8 cellular contexts compared by ENCODE assay signal in the genomic region with DNA sequence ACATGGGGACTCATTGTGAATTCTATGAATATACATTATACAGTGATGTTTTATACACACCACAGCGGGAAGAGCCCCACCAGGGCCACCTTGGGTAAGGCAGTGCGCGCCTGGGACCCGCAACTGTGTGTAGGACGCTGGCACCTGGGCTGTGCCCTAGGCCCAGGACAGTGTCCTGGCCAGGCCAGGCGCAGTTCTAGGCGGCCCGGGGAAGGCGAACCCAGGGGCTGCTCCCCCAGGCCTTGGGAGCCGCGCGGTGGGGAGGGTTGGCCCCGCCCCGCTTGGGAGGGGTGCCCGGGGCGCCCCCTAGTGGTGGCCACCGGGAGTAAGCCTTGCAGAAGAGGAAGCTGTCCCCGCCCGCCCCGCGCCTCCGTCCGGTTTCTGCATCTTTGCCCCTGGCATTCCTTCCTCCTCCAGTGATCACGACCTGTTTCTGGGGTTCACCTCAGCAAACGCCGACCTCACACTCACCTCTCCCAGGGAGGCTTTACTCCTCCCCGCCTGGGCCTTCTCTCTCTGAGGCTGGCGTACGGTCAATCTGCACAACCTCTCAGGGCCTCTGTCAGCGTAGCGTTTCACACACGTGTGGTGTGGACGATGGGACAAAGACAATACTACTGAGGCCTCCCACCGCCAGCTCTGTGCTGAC. TPM values are rescaled to one million over a fixed set of nuclear protein-coding genes. Genes with fewer than 3 reads are reported as not detected.
DNase-seq lines count a peak whose midpoint lies in the region; ATAC-seq and TF ChIP-seq lines count a peak whose summit lies in the region.

No MANE protein-coding gene starts in this region.

- peak; percentile 99 for TF ChIP-seq CTCF in GM12865 (IDR thresholded peaks at IDR 0.05; ENCODE audit: insufficient read depth, low read depth, low read length, missing control alignments)

- peaks cover 33% of the 10 kb centered on the region for H3K4me1 ChIP-seq in mesodermal cell (ENCODE audit: control insufficient read depth, insufficient read depth, low read length, poor library complexity, severe bottlenecking)

- DNase-seq in GM12865 (ENCODE audit: low read depth) (peak; percentile 86), NCI-H345 treated with DMSO at 0.1 percent for 48 hours (lab: John Stamatoyannopoulos, UW; ENCODE audit: unreplicated experiment) (peak; percentile 31)
- DNase-seq in activated CD4-positive, alpha-beta T cell treated with anti-CD3 and anti-CD28 coated beads, Interleukin-2, amount 50 U/mL, for 4 hours: peak; percentile 74 to 77
- peak; percentile 82 for DNase-seq in effector CD8-positive, alpha-beta T cell (lab: John Stamatoyannopoulos, UW)
- peak; percentile 87 for DNase-seq in stimulated activated CD8-positive, alpha-beta memory T cell treated with anti-CD3 and anti-CD28 coated beads, Interleukin-15, amount 100 ng/mL, for 24 hours (ENCODE audit: low read depth)

- peak; percentile 67 for ATAC-seq in HG02763 (IDR thresholded peaks at IDR 0.05; ENCODE audit: unreplicated experiment)
- no peak for ATAC-seq in GM18861 (IDR thresholded peaks at IDR 0.05; ENCODE audit: unreplicated experiment)

- no peaks in the 10 kb centered on the region for H3K9me3 ChIP-seq in mesodermal cell (ENCODE audit: control insufficient read depth, low read length)

- no peaks in the 10 kb centered on the region for H3K36me3 ChIP-seq in mesodermal cell (ENCODE audit: control insufficient read depth, insufficient read depth, low read length)

- H3K4me3 ChIP-seq in GM12865 (ENCODE audit: low read depth, low read length) (peak overlapping the region; percentile 52), mesodermal cell (ENCODE audit: extremely low read depth, insufficient read depth, low read length, poor library complexity, severe bottlenecking) (no peak overlapping the region)

- WGBS in mesodermal cell (ENCODE audit: insufficient coverage in 2 of 2), 2 experiments: 27 to 31% methylated on average over 20 to 34 of the region's 34 CpGs

- H3K27ac ChIP-seq in mesodermal cell (ENCODE audit: low read depth, low read length, severe bottlenecking): peak overlapping the region; percentile 10

RNA-seq across cellular contexts. Expression of a gene that starts 9.5 kb away (rescaled TPM):
- 41.5 TPM for polyA plus RNA-seq in mesodermal cell (2013, experiment 1 of 2)
- 36.3 TPM for polyA plus RNA-seq in mesodermal cell (2013, experiment 2 of 2)

RNA-seq across cellular contexts. Expression of a gene that starts 29.1 kb away (rescaled TPM):
- polyA plus RNA-seq in mesodermal cell (2013, experiment 1 of 2): 13.8 TPM
- polyA plus RNA-seq in mesodermal cell (2013, experiment 2 of 2): 11.5 TPM

RNA-seq across cellular contexts. Expression of a gene that starts 36.6 kb away (rescaled TPM):
- 17.9 TPM for polyA plus RNA-seq in mesodermal cell (2013, experiment 1 of 2)
- polyA plus RNA-seq in mesodermal cell (2013, experiment 2 of 2): 15.3 TPM

RNA-seq across cellular contexts. Expression of a gene that starts 43.4 kb away (rescaled TPM):
- polyA plus RNA-seq in mesodermal cell (2013, experiment 1 of 2): 4.0 TPM
- polyA plus RNA-seq in mesodermal cell (2013, experiment 2 of 2): 3.1 TPM

RNA-seq across cellular contexts. Expression of a gene that starts 47.8 kb away (rescaled TPM):
- polyA plus RNA-seq in mesodermal cell (2013, experiment 1 of 2): not detected
- not detected for polyA plus RNA-seq in mesodermal cell (2013, experiment 2 of 2)

Comparison
In these comparisons a context has a peak if more than half of its experiments do, and no peak if none do; other contexts are left out.
1. DNase-seq: peak in every context shown above with its lines; median percentile 87 in stimulated activated CD8-positive, alpha-beta memory T cell treated with anti-CD3 and anti-CD28 coated beads, Interleukin-15, amount 100 ng/mL, for 24 hours; 86 in GM12865; 82 in effector CD8-positive, alpha-beta T cell; 76 in activated CD4-positive, alpha-beta T cell treated with anti-CD3 and anti-CD28 coated beads, Interleukin-2, amount 50 U/mL, for 4 hours; 31 in NCI-H345 treated with DMSO at 0.1 percent for 48 hours.